34 cellular contexts compared by ENCODE assay signal in the genomic region with DNA sequence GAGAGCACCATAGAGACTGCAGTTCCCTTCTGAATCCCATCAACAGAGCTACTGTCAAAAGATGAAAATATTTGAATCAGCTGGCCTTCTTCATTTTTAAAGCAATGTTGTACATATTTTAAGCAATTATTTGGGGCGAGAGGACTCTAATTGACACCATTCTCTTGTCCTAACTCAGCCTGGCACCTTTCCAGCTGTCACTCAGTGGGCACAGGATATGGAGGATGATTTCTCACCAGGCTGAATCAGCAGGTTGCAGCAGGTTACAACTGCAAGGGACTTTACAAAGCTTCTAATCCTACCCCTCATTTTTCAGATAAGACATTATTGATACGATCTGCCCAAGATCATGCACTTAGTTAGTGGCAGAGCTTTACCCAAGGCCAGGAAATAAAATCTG. TPM values are rescaled to one million over a fixed set of nuclear protein-coding genes. Genes with fewer than 3 reads are reported as not detected.
"Had no signal": no experiment of that assay in that cellular context is flagged by ENCODE, and none has a peak within 500 bp of the region (broad histone marks: within the 10 kb centered on the region; RNA-seq: fewer than 3 reads in every experiment).

No MANE protein-coding gene starts in this region.

- FAIRE-seq: islet of Langerhans had no signal

- H3K36me3 ChIP-seq: colonic mucosa, esophagus muscularis mucosa, heart right ventricle, left lung, sigmoid colon, thoracic aorta, tibial nerve, upper lobe of left lung, vagina had no signal

- ATAC-seq: foreskin keratinocyte; heart right ventricle; left cardiac atrium; left lung; naive thymus-derived CD4-positive, alpha-beta T cell; psoas muscle; right cardiac atrium; stimulated activated effector memory CD8-positive, alpha-beta T cell treated with anti-CD3 and anti-CD28 coated beads, Interleukin-12 subunit alpha, Interleukin-12 subunit beta, amount 100 ng/mL, for 72 hours; stimulated activated naive CD8-positive, alpha-beta T cell treated with anti-CD3 and anti-CD28 coated beads, Interleukin-15, Interleukin-2, amounts not matched to agents 100 U/mL and 50 U/mL, for 24 hours had no signal

- DNase-seq: colonic mucosa; effector CD8-positive, alpha-beta T cell; endodermal cell; foreskin keratinocyte; glutamatergic neuron; heart right ventricle; hippocampal formation; left cardiac atrium; left lung; mesenchymal stem cell; midbrain; naive thymus-derived CD4-positive, alpha-beta T cell; nephron progenitor cell; nucleus accumbens; psoas muscle; right cardiac atrium; sigmoid colon; stimulated activated CD4-positive, alpha-beta T cell treated with anti-CD3 and anti-CD28 coated beads, Interleukin-2, amount 100 ng/mL, for 24 hours; stimulated activated CD4-positive, alpha-beta T cell treated with anti-CD3 and anti-CD28 coated beads, Interleukin-4, amount 100 ng/mL, for 24 hours; stimulated activated naive CD8-positive, alpha-beta T cell treated with anti-CD3 and anti-CD28 coated beads, Interleukin-15, Interleukin-2, amounts not matched to agents 100 U/mL and 50 U/mL, for 24 hours; substantia nigra; upper lobe of left lung had no signal

- H3K4me3 ChIP-seq: colonic mucosa, esophagus muscularis mucosa, heart right ventricle, left lung, psoas muscle, sigmoid colon, thoracic aorta, tibial nerve, upper lobe of left lung, vagina had no signal

- H3K9me3 ChIP-seq: colonic mucosa, esophagus muscularis mucosa, heart right ventricle, left lung, psoas muscle, sigmoid colon, thoracic aorta, tibial nerve, upper lobe of left lung, vagina had no signal

- H3K27me3 ChIP-seq: colonic mucosa, upper lobe of left lung, vagina had no signal

- H3K27ac ChIP-seq: colonic mucosa, epithelial cell of prostate, esophagus muscularis mucosa, foreskin keratinocyte, heart right ventricle, left lung, psoas muscle, sigmoid colon, thoracic aorta, tibial nerve, upper lobe of left lung, vagina had no signal

- H3K4me1 ChIP-seq: colonic mucosa, esophagus muscularis mucosa, foreskin keratinocyte, left lung, psoas muscle, sigmoid colon, tibial nerve, upper lobe of left lung, vagina had no signal

RNA-seq across cellular contexts. Expression of a gene that starts 11.9 kb away (rescaled TPM):
- total RNA-seq: fibroblast of lung; lower leg skin; lung microvascular endothelial cell; naive thymus-derived CD4-positive, alpha-beta T cell; osteocyte; skeletal muscle tissue; tibial nerve had no signal
- polyA plus RNA-seq: fibroblast of lung; foreskin keratinocyte; naive thymus-derived CD4-positive, alpha-beta T cell had no signal
